22 cellular contexts compared by ENCODE assay signal in genomic region chr5:92313385-92313784, GRCh38.
DNase-seq lines count a peak whose midpoint lies in the region; ATAC-seq, FAIRE-seq and TF ChIP-seq lines count a peak whose summit lies in the region.
"Had no signal": no experiment of that assay in that cellular context is flagged by ENCODE, and none has a peak within 500 bp of the region (broad histone marks: within the 10 kb centered on the region; RNA-seq: fewer than 3 reads in every experiment).

No MANE protein-coding gene starts in this region.

- no peak overlapping the region for H2BK5ac ChIP-seq in H1 (ENCODE audit: low read depth, low read length)

- intact Hi-C loops in HepG2 (cut with micrococcal nuclease; ENCODE audit: unreplicated experiment) = no loop called here
- intact Hi-C loops in right lobe of liver (cut with DNase I) = no loop called here

- TF ChIP-seq RAD21 in HepG2 (CRISPR knock-in tag; IDR thresholded peaks at IDR 0.05) (no peak), H1 (IDR thresholded peaks at IDR 0.05 in 1 of 2, conservative IDR thresholded peaks at IDR 0.05 in 1 of 2; ENCODE audit: low read depth in 2 of 2, low read length in 2 of 2) (peak; percentile 26 to 42; a peak in 3 of 4 replicates)

- H4K8ac ChIP-seq in H1 (ENCODE audit: extremely low read depth, insufficient read depth, low read length) = no peak overlapping the region

- POLR2A ChIA-PET in HepG2 (lab: Yijun Ruan, JAX) = no interaction called here
- POLR2A ChIA-PET in H1 (lab: Charles Lee; ENCODE audit: partially characterized antibody) = no interaction called here

- no peak overlapping the region for H3K4me3 Mint-ChIP-seq in neural crest cell
- no peak overlapping the region for H3K4me3 Mint-ChIP-seq in activated T-cell treated with anti-CD3 and anti-CD28 coated beads, Interleukin-2, amount 50 U/mL, for 72 hours
- H3K4me3 Mint-ChIP-seq: B cell; CD4-positive, CD25-positive, alpha-beta regulatory T cell; HFFc6 had no signal

- TF ChIP-seq POLR2A in HepG2 (IDR thresholded peaks at IDR 0.05; ENCODE audit: insufficient read depth in 1 of 2, low read depth in 2 of 2, low read length in 2 of 2) (no peak), right lobe of liver (IDR thresholded peaks at IDR 0.05) (no peak), H1 (IDR thresholded peaks at IDR 0.05; ENCODE audit: control extremely low read depth in 1 of 2, low read depth in 2 of 2, low read length in 2 of 2) (no peak)

- H3K9me3 ChIP-seq in HepG2 (ENCODE audit: low read length) (no peaks in the 10 kb centered on the region), right lobe of liver (no peaks in the 10 kb centered on the region), H1 (ENCODE audit: insufficient read depth in 2 of 2, low read depth in 1 of 2, low read length in 1 of 2) (no peaks in the 10 kb centered on the region)
- H3K9me3 ChIP-seq: SJCRH30 had no signal

- peaks cover 3% of the 10 kb centered on the region for H3K9me3 Mint-ChIP-seq in neural crest cell
- H3K9me3 Mint-ChIP-seq in activated T-cell treated with anti-CD3 and anti-CD28 coated beads, Interleukin-2, amount 50 U/mL, for 72 hours = no peaks in the 10 kb centered on the region
- H3K9me3 Mint-ChIP-seq: HFFc6 had no signal

- H3K27ac ChIP-seq in HepG2 (ENCODE audit: extremely low read length, insufficient read depth, low read length) (no peak overlapping the region), right lobe of liver (no peak overlapping the region), H1 (ENCODE audit: low read depth, low read length) (no peak overlapping the region)
- H3K27ac ChIP-seq: 22Rv1, KMS-11, SJCRH30 had no signal

- TF ChIP-seq CTCF in HepG2 (CRISPR knock-in tag; IDR thresholded peaks at IDR 0.05) (no peak), right lobe of liver (IDR thresholded peaks at IDR 0.05) (no peak), H1 (IDR thresholded peaks at IDR 0.05; ENCODE audit: control extremely low read depth in 1 of 3, insufficient read depth in 1 of 3, low read depth in 1 of 3, low read length in 3 of 3) (peak in 2 of 3 experiments; percentile 22 to 33; a peak in 2 of 4 replicates), neural crest cell (conservative IDR thresholded peaks at IDR 0.05) (peak; percentile 30)

- H3K27me3 ChIP-seq in HepG2 (ENCODE audit: control insufficient read depth in 1 of 2, insufficient read depth in 2 of 2, low read length in 2 of 2) (no peaks in the 10 kb centered on the region), right lobe of liver (no peaks in the 10 kb centered on the region), H1 (replicated peaks in 1 of 4; ENCODE audit: control insufficient read depth in 3 of 4, extremely low read depth in 1 of 4, insufficient read depth in 3 of 4, low read length in 3 of 4) (no peaks in the 10 kb centered on the region)
- H3K27me3 ChIP-seq: SJCRH30 had no signal

- 31% methylated on average over 2 of the region's 2 CpGs for WGBS in HepG2 (ENCODE audit: low lambda C conversion rate)
- 61% methylated on average over 2 of the region's 2 CpGs for WGBS in right lobe of liver (ENCODE audit: insufficient coverage, low coverage, low lambda C conversion rate, missing lambda C conversion rate)
- 89% methylated on average over 2 of the region's 2 CpGs; no CpG with 5 or more reads in 1 of the 2 experiments for WGBS in H1 (ENCODE audit: extremely low coverage in 1 of 2, insufficient coverage in 1 of 2, insufficient read length in 1 of 2, insufficient replicate concordance in 2 of 2, low coverage in 1 of 2, low lambda C conversion rate in 2 of 2, missing lambda C conversion rate in 1 of 2), 2 experiments

- H3K4me2 ChIP-seq in HepG2 (ENCODE audit: low read depth, low read length) = no peak overlapping the region
- no peak overlapping the region for H3K4me2 ChIP-seq in H1 (ENCODE audit: insufficient read depth in 1 of 2, low read depth in 2 of 2, low read length in 2 of 2)
- H3K4me2 ChIP-seq: KMS-11 had no signal

- no peak overlapping the region for H3K27ac Mint-ChIP-seq in neural crest cell (ENCODE audit: unreplicated experiment)
- no peak overlapping the region for H3K27ac Mint-ChIP-seq in activated T-cell treated with anti-CD3 and anti-CD28 coated beads, Interleukin-2, amount 50 U/mL, for 72 hours
- H3K27ac Mint-ChIP-seq: B cell; CD4-positive, CD25-positive, alpha-beta regulatory T cell; HFFc6 had no signal

- H3K4me3 ChIP-seq in HepG2 (replicated peaks in 1 of 3; ENCODE audit: insufficient read depth in 1 of 3, low read depth in 2 of 3, low read length in 3 of 3) (no peak overlapping the region), right lobe of liver (no peak overlapping the region), H1 (ENCODE audit: extremely low read depth in 1 of 4, insufficient read depth in 2 of 4, low read depth in 3 of 4, low read length in 4 of 4) (no peak overlapping the region)
- H3K4me3 ChIP-seq: GM12878, SJCRH30 had no signal

- H3K23me2 ChIP-seq in H1 (ENCODE audit: low read depth, low read length) = no peaks in the 10 kb centered on the region

- no peak for FAIRE-seq in HepG2 (lab: Jason Lieb, UNC)
- FAIRE-seq in H1 (lab: Jason Lieb, UNC) = no peak
- FAIRE-seq: GM12878 had no signal

- ATAC-seq in HepG2 (peak; percentile 35; the same call in 1 of the 3 replicates), right lobe of liver (no peak), HG02798 (IDR thresholded peaks at IDR 0.05; ENCODE audit: poor library complexity, unreplicated experiment) (no peak)
- ATAC-seq in activated T-cell treated with anti-CD3 and anti-CD28 coated beads, Interleukin-2, amount 50 U/mL, for 72 hours (replicated peaks in 1 of 2) = no peak
- ATAC-seq: GM12878 had no signal

- in situ Hi-C loops in HepG2 (cut with HindIII; ENCODE audit: extremely low pct_ligation_motif_present, low pct_unique_long_range_greater_than_20kb) = no loop called here

- no peaks in the 10 kb centered on the region for H3K27me3 Mint-ChIP-seq in neural crest cell (ENCODE audit: low read depth)
- no peaks in the 10 kb centered on the region for H3K27me3 Mint-ChIP-seq in activated T-cell treated with anti-CD3 and anti-CD28 coated beads, Interleukin-2, amount 50 U/mL, for 72 hours (ENCODE audit: low read depth)
- H3K27me3 Mint-ChIP-seq: B cell had no signal

- H3K36me3 ChIP-seq in HepG2 (replicated peaks in 1 of 2; ENCODE audit: control insufficient read depth in 1 of 2, insufficient read depth in 2 of 2, low read length in 2 of 2) = no peaks in the 10 kb centered on the region
- H3K36me3 ChIP-seq in right lobe of liver = no peaks in the 10 kb centered on the region
- no peaks in the 10 kb centered on the region for H3K36me3 ChIP-seq in H1 (ENCODE audit: control insufficient read depth in 2 of 4, insufficient read depth in 4 of 4, low read length in 3 of 4)
- H3K36me3 ChIP-seq: SJCRH30 had no signal

- no peak overlapping the region for H2BK15ac ChIP-seq in H1 (ENCODE audit: low read length)

- DNase-seq in HepG2 (ENCODE audit: low spot score) (no peak), right lobe of liver (no peak), H1 (ENCODE audit: low read depth in 1 of 2, low spot score in 2 of 2) (no peak), neural crest cell (ENCODE audit: low read depth, low spot score) (no peak), UCSD-AML1 (lab: John Stamatoyannopoulos, UW; ENCODE audit: unreplicated experiment) (no peak), NCI-H345 (lab: John Stamatoyannopoulos, UW) (no peak)
- no peak for DNase-seq in activated T-cell treated with anti-CD3 and anti-CD28 coated beads, Interleukin-2, amount 50 U/mL, for 72 hours
- DNase-seq: CD4-positive, CD25-positive, alpha-beta regulatory T cell; COR-L47; DMS 273 treated with DMSO at 0.1 percent for 48 hours; DND-41; GF-D8; HFFc6; MV-4-11; NCI-H1694 treated with DMSO at 0.1 percent for 48 hours; NCI-H524; SJCRH30 had no signal

- CTCF ChIA-PET in HepG2 (lab: Yijun Ruan, JAX; ENCODE audit: low intra/inter-chr PET ratio, low total read pairs) (no interaction called here), H1 (lab: Charles Lee; ENCODE audit: partially characterized antibody) (interaction anchor here (0.9 to 1.4 kb wide), 2 partner anchors 22 to 157 kb away, joined by 3 read pairs; no protein-coding TSS in a partner anchor)

- H3K4ac ChIP-seq in H1 (replicated peaks; ENCODE audit: insufficient read length, low read depth, low read length) = no peak overlapping the region

- no peaks in the 10 kb centered on the region for H3K4me1 ChIP-seq in HepG2 (ENCODE audit: insufficient read depth, low read length)
- H3K4me1 ChIP-seq in right lobe of liver = no peaks in the 10 kb centered on the region
- no peaks in the 10 kb centered on the region for H3K4me1 ChIP-seq in H1 (replicated peaks in 1 of 4; ENCODE audit: control insufficient read depth in 3 of 4, insufficient read depth in 4 of 4, low read length in 3 of 4)
- H3K4me1 ChIP-seq: SJCRH30 had no signal

- H3K23ac ChIP-seq in H1 (ENCODE audit: insufficient read length) = no peak overlapping the region

- no TSS peak for BruUV-seq in HepG2 (replicated peaks; lab: Mats Ljungman, UMichigan)

- H4K5ac ChIP-seq in H1 (ENCODE audit: insufficient read length, low read depth, low read length) = no peak overlapping the region

- no peak overlapping the region for H3K9ac ChIP-seq in HepG2 (ENCODE audit: insufficient read depth, low read depth, low read length)
- H3K9ac ChIP-seq in H1 (replicated peaks in 1 of 4; ENCODE audit: extremely low read depth in 1 of 4, low read depth in 3 of 4, low read length in 3 of 4) = no peak overlapping the region
- H3K9ac ChIP-seq: KMS-11 had no signal

- no peak overlapping the region for H2AK5ac ChIP-seq in H1 (ENCODE audit: low read depth, low read length)

- no peak overlapping the region for H2BK20ac ChIP-seq in H1 (ENCODE audit: low read length)

- H2AFZ ChIP-seq in HepG2 (ENCODE audit: low read length) = no peak overlapping the region
- peak overlapping the region; percentile 61; the same call in 1 of the 2 replicates for H2AFZ ChIP-seq in H1 (ENCODE audit: low read length)

- H4K91ac ChIP-seq in H1 (replicated peaks; ENCODE audit: insufficient read length, low read length) = no peak overlapping the region

- H3K56ac ChIP-seq in H1 (replicated peaks; ENCODE audit: insufficient read length, low read depth, low read length) = no peak overlapping the region

- peaks cover 22% of the 10 kb centered on the region for H3K4me1 Mint-ChIP-seq in neural crest cell
- no peaks in the 10 kb centered on the region for H3K4me1 Mint-ChIP-seq in activated T-cell treated with anti-CD3 and anti-CD28 coated beads, Interleukin-2, amount 50 U/mL, for 72 hours (ENCODE audit: low read depth)
- H3K4me1 Mint-ChIP-seq: B cell; CD4-positive, CD25-positive, alpha-beta regulatory T cell had no signal

- H2BK120ac ChIP-seq in H1 (replicated peaks; ENCODE audit: low read depth, low read length) = no peak overlapping the region

- TF ChIP-seq EP300 in HepG2 (IDR thresholded peaks at IDR 0.05; ENCODE audit: low read depth in 2 of 2, low read length in 2 of 2) (no peak), HepG2 (CRISPR knock-in tag; IDR thresholded peaks at IDR 0.05; ENCODE audit: borderline replicate concordance) (no peak), H1 (IDR thresholded peaks at IDR 0.05; ENCODE audit: borderline replicate concordance in 1 of 2, low read depth in 2 of 2, low read length in 2 of 2) (no peak)

- H4K20me1 ChIP-seq in HepG2 (ENCODE audit: insufficient read depth, low read length) (no peaks in the 10 kb centered on the region), H1 (replicated peaks in 1 of 2; ENCODE audit: control insufficient read depth in 1 of 2, insufficient read depth in 2 of 2, low read length in 2 of 2) (no peaks in the 10 kb centered on the region)

- no peaks in the 10 kb centered on the region for H3K36me3 Mint-ChIP-seq in neural crest cell (ENCODE audit: low read depth)
- H3K36me3 Mint-ChIP-seq in activated T-cell treated with anti-CD3 and anti-CD28 coated beads, Interleukin-2, amount 50 U/mL, for 72 hours (ENCODE audit: insufficient read depth in 2 of 2) = no peaks in the 10 kb centered on the region
- H3K36me3 Mint-ChIP-seq: CD4-positive, CD25-positive, alpha-beta regulatory T cell had no signal

- no peaks in the 10 kb centered on the region for H3K79me1 ChIP-seq in H1 (ENCODE audit: low read depth, low read length)

- no peaks in the 10 kb centered on the region for H3K79me2 ChIP-seq in HepG2 (ENCODE audit: insufficient read depth, low read length)
- no peaks in the 10 kb centered on the region for H3K79me2 ChIP-seq in H1 (ENCODE audit: control insufficient read depth in 1 of 2, insufficient read depth in 2 of 2, low read length in 2 of 2)

- H3K14ac ChIP-seq in H1 (ENCODE audit: insufficient read length) = no peak overlapping the region

- no peak overlapping the region for H3K18ac ChIP-seq in H1 (ENCODE audit: extremely low read depth, low read length)

- H2BK12ac ChIP-seq in H1 (ENCODE audit: low read depth, low read length) = no peak overlapping the region

Comparison
In these comparisons a context has a peak if more than half of its experiments do, and no peak if none do; other contexts are left out.
1. CTCF ChIP-seq: peak in H1 (2 of 3) and neural crest cell (single experiment); none in HepG2 (single experiment) and right lobe of liver (0 of 4).
2. Of the 41 proteins assayed by ChIP-seq in both HepG2 and H1: peak only in HepG2: none; only in H1: CTCF and RAD21; in both: none; in neither: 39.